8 cellular contexts compared by ENCODE assay signal in the genomic region with DNA sequence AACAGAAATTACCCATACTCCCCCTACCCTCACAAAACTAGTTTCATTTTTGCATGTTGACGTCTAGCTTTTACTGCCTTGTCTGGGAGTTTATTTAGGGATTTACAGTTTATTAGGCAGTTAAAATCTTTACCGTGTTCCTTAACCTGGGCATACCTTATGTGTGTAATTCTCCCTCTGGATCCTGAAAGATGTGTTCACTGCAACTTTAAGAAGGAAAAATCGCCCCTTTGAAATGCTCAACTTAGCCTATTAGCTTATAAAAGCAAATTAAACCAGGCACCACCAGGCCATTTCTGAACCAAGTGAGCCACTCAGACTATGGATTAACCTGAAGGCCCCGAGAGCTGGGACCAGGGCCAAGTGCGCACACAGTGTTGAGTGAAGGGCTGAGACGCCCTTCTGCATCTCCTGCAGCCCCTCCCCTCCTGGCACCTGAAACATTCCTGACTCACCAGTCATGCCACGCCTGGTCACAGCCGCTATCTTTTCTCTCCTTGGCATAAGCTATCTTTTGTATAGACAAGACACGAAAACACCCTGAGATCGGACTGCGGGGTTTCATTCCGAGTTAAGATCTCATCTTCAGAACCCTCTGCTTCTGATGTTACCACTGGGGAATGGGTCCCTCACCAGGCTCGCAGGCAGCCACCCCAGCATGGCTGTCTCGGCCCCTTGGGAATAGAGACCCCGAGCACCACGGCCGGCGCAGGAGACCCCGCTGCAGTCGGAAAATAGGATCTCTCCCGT.
A peak's percentile ranks its signal among the peaks of the same experiment; 100 is the strongest.
DNase-seq lines count a peak whose midpoint lies in the region; ATAC-seq and TF ChIP-seq lines count a peak whose summit lies in the region.

No MANE protein-coding gene starts in this region.

- H2AK5ac ChIP-seq in mesenchymal stem cell (ENCODE audit: low read length, severe bottlenecking), result no peak overlapping the region

- H2BK12ac ChIP-seq in mesenchymal stem cell (ENCODE audit: low read length in 2 of 2), result no peak overlapping the region

- H3K79me1 ChIP-seq in mesenchymal stem cell (replicated peaks; ENCODE audit: low read length, poor library complexity, severe bottlenecking), result peaks cover 55% of the 10 kb centered on the region

- no peak overlapping the region for H3K4me2 ChIP-seq in mesenchymal stem cell (ENCODE audit: low read length, poor library complexity, severe bottlenecking)

- no peak overlapping the region for H3K4ac ChIP-seq in mesenchymal stem cell (ENCODE audit: low read depth in 1 of 2, low read length in 2 of 2)

- ATAC-seq in body of pancreas, result peak; percentile 52
- ATAC-seq in GM18867 (IDR thresholded peaks at IDR 0.05; ENCODE audit: unreplicated experiment), result no peak
- ATAC-seq in HG02642 (IDR thresholded peaks at IDR 0.05; ENCODE audit: poor library complexity, unreplicated experiment), result no peak

- no peak for TF ChIP-seq CTCF in BE2C (IDR thresholded peaks at IDR 0.05; ENCODE audit: low read depth, low read length)
- no peak for TF ChIP-seq CTCF in body of pancreas (IDR thresholded peaks at IDR 0.05)

- DNase-seq in BE2C (peak; percentile 75), NCI-H1694 (lab: John Stamatoyannopoulos, UW) (peak; percentile 82), body of pancreas (peak; percentile 28 to 74 (median 62)), mesenchymal stem cell (no peak), iPS-NIHi11 (ENCODE audit: low spot score) (no peak)
- no peak for DNase-seq in activated CD4-positive, alpha-beta memory T cell treated with anti-CD3 and anti-CD28 coated beads for 36 hours

- H3K18ac ChIP-seq in mesenchymal stem cell (ENCODE audit: low read depth in 1 of 2, low read length in 2 of 2), result no peak overlapping the region

- no peaks in the 10 kb centered on the region for H3K27me3 ChIP-seq in BE2C
- no peaks in the 10 kb centered on the region for H3K27me3 ChIP-seq in body of pancreas
- no peaks in the 10 kb centered on the region for H3K27me3 ChIP-seq in mesenchymal stem cell (ENCODE audit: control insufficient read depth in 1 of 2, insufficient read depth in 1 of 2, low read length in 2 of 2)

- intact Hi-C loops in body of pancreas (cut with DNase I), result no loop called here
- intact Hi-C loops in activated CD4-positive, alpha-beta memory T cell treated with anti-CD3 and anti-CD28 coated beads for 36 hours (cut with micrococcal nuclease), result no loop called here

- no peak overlapping the region for H4K8ac ChIP-seq in mesenchymal stem cell (ENCODE audit: low read length)

- H2BK15ac ChIP-seq in mesenchymal stem cell (ENCODE audit: low read depth, poor library complexity, severe bottlenecking), result no peak overlapping the region

- no peaks in the 10 kb centered on the region for H3K36me3 Mint-ChIP-seq in activated CD4-positive, alpha-beta memory T cell treated with anti-CD3 and anti-CD28 coated beads for 36 hours

- H3K9ac ChIP-seq in mesenchymal stem cell (ENCODE audit: low read length), result peak overlapping the region; percentile 75

- H3K27ac ChIP-seq in body of pancreas (no peak overlapping the region), mesenchymal stem cell (ENCODE audit: low read length, poor library complexity, severe bottlenecking) (no peak overlapping the region)

- no peaks in the 10 kb centered on the region for H3K36me3 ChIP-seq in BE2C
- no peaks in the 10 kb centered on the region for H3K36me3 ChIP-seq in body of pancreas (replicated peaks in 1 of 2; ENCODE audit: insufficient read depth in 1 of 2, low read depth in 2 of 2)
- H3K36me3 ChIP-seq in mesenchymal stem cell (ENCODE audit: control insufficient read depth in 1 of 2, insufficient read depth in 2 of 2, low read depth in 1 of 2, low read length in 2 of 2), result peaks cover 0 to 4% of the 10 kb centered on the region in 2 experiments

- H4K91ac ChIP-seq in mesenchymal stem cell (ENCODE audit: low read length), result no peak overlapping the region

- peak overlapping the region; percentile 34 for H3K4me3 ChIP-seq in BE2C (ENCODE audit: low read depth, low read length)
- H3K4me3 ChIP-seq in body of pancreas, result no peak overlapping the region
- H3K4me3 ChIP-seq in mesenchymal stem cell (ENCODE audit: insufficient read depth in 1 of 2, low read depth in 1 of 2, low read length in 2 of 2), result peak overlapping the region in 1 of 2 experiments; percentile 67

- no peak overlapping the region for H3K27ac Mint-ChIP-seq in activated CD4-positive, alpha-beta memory T cell treated with anti-CD3 and anti-CD28 coated beads for 36 hours

- H3K9me3 Mint-ChIP-seq in activated CD4-positive, alpha-beta memory T cell treated with anti-CD3 and anti-CD28 coated beads for 36 hours, result no peaks in the 10 kb centered on the region

- no peak overlapping the region for H3K4me3 Mint-ChIP-seq in activated CD4-positive, alpha-beta memory T cell treated with anti-CD3 and anti-CD28 coated beads for 36 hours

- CTCF ChIA-PET in activated CD4-positive, alpha-beta memory T cell treated with anti-CD3 and anti-CD28 coated beads for 36 hours (lab: Charles Lee), result no interaction called here

- peak overlapping the region in 1 of 2 experiments; percentile 39 for H3K23ac ChIP-seq in mesenchymal stem cell (ENCODE audit: low read length in 2 of 2)

- H3K4me1 Mint-ChIP-seq in activated CD4-positive, alpha-beta memory T cell treated with anti-CD3 and anti-CD28 coated beads for 36 hours (ENCODE audit: low read depth), result no peaks in the 10 kb centered on the region

- no peak overlapping the region for H2BK5ac ChIP-seq in mesenchymal stem cell (ENCODE audit: low read depth, low read length, poor library complexity, severe bottlenecking)

- peaks cover 15% of the 10 kb centered on the region for H3K27me3 Mint-ChIP-seq in activated CD4-positive, alpha-beta memory T cell treated with anti-CD3 and anti-CD28 coated beads for 36 hours

- no peak overlapping the region for H2AFZ ChIP-seq in mesenchymal stem cell (ENCODE audit: low read depth, low read length)

- no peak overlapping the region for H2BK120ac ChIP-seq in mesenchymal stem cell (ENCODE audit: low read depth, low read length)

- POLR2A ChIA-PET in activated CD4-positive, alpha-beta memory T cell treated with anti-CD3 and anti-CD28 coated beads for 36 hours (lab: Charles Lee), result no interaction called here

- no peak for TF ChIP-seq POLR2A in body of pancreas (IDR thresholded peaks at IDR 0.05)

- H3K14ac ChIP-seq in mesenchymal stem cell (ENCODE audit: low read length in 2 of 2), result no peak overlapping the region

- peaks cover 16% of the 10 kb centered on the region for H3K4me1 ChIP-seq in BE2C
- H3K4me1 ChIP-seq in body of pancreas, result peaks cover 3% of the 10 kb centered on the region
- peaks cover 26% of the 10 kb centered on the region for H3K4me1 ChIP-seq in mesenchymal stem cell (ENCODE audit: control insufficient read depth, insufficient read depth, low read depth, low read length)

- H3K9me3 ChIP-seq in BE2C, result no peaks in the 10 kb centered on the region
- no peaks in the 10 kb centered on the region for H3K9me3 ChIP-seq in body of pancreas
- no peaks in the 10 kb centered on the region for H3K9me3 ChIP-seq in mesenchymal stem cell (ENCODE audit: control insufficient read depth, low read length)

- WGBS in body of pancreas, 2 donors, result 60 to 62% methylated on average over 20 to 21 of the region's 21 CpGs
- 90% methylated on average over 21 of the region's 21 CpGs for WGBS in mesenchymal stem cell

Comparison
In these comparisons a context has a peak if more than half of its experiments do, and no peak if none do; other contexts are left out.
1. DNase-seq: peak in BE2C (single experiment), NCI-H1694 (single experiment) and body of pancreas (4 of 4); none in mesenchymal stem cell (single experiment), iPS-NIHi11 (single experiment) and activated CD4-positive, alpha-beta memory T cell treated with anti-CD3 and anti-CD28 coated beads for 36 hours (single experiment).